8 cellular contexts compared by ENCODE assay signal in genomic region chr17:57832711-57833596, GRCh38. TPM values are rescaled to one million over a fixed set of nuclear protein-coding genes. Genes with fewer than 3 reads are reported as not detected.
DNase-seq lines count a peak whose midpoint lies in the region; ATAC-seq and TF ChIP-seq lines count a peak whose summit lies in the region.

No MANE protein-coding gene starts in this region.

- CTCF ChIA-PET in HEK293 (lab: Yijun Ruan, JAX) = interaction anchor here (0.6 to 5.6 kb wide), 73 partner anchors 9 to 1197 kb away, joined by 3 to 77 read pairs (median 5); partner anchors contain the start of genes CCDC182 and MRPS23

- H3K9ac ChIP-seq in BLaER1 treated with 17β-estradiol and CSF1 and Interleukin-3, amounts not matched to agents 10 nM and 100 nM = peak overlapping the region; percentile 43 to 84 (median 77); a peak in 21 of 22 replicates
- H3K9ac ChIP-seq in duodenal mucosa (ENCODE audit: low read depth in 1 of 2, low read length in 2 of 2) (peak overlapping the region; percentile 41 to 49), liver (ENCODE audit: low read depth in 1 of 2, low read length in 2 of 2) (peak overlapping the region in 1 of 2 donors; percentile 46)

- POLR2A ChIA-PET in HEK293 (lab: Yijun Ruan, JAX) = interaction anchor here (1.0 kb wide), 1 partner anchor 16 kb away, joined by 5 read pairs; the partner anchor contains the start of gene MRPS23

- 14% methylated on average over 21 of the region's 21 CpGs for WGBS in liver

- peaks cover 17 to 53% (median 44%) of the 10 kb centered on the region in 10 experiments for H3K4me1 ChIP-seq in BLaER1 treated with 17β-estradiol and CSF1 and Interleukin-3, amounts not matched to agents 10 nM and 100 nM
- H3K4me1 ChIP-seq in HEK293 (ENCODE audit: control insufficient read depth, insufficient read depth, low read length) = no peaks in the 10 kb centered on the region; the same call in 1 of the 2 replicates
- peaks cover 9 to 10% of the 10 kb centered on the region in 2 donors for H3K4me1 ChIP-seq in duodenal mucosa (ENCODE audit: control insufficient read depth in 1 of 2, insufficient read depth in 2 of 2, low read length in 2 of 2)
- H3K4me1 ChIP-seq in liver (ENCODE audit: control insufficient read depth in 4 of 4, insufficient read depth in 4 of 4, low read length in 3 of 4) = peaks cover 2 to 12% (median 11%) of the 10 kb centered on the region in 4 donors

- DNase-seq in NCI-H524 (lab: John Stamatoyannopoulos, UW) = peak; percentile 69 to 83
- DNase-seq in activated CD4-positive, alpha-beta T cell treated with anti-CD3 and anti-CD28 coated beads, Interleukin-2, amount 50 U/mL, for 1 hour = peak; percentile 68
- peak; percentile 68 to 73 for DNase-seq in stimulated activated CD4-positive, alpha-beta T cell treated with anti-CD3 and anti-CD28 coated beads, Interleukin-2, amount 100 ng/mL, for 48 hours

- peak; percentile 86 to 91 for TF ChIP-seq RAD21 in liver (IDR thresholded peaks at IDR 0.05)

- peak overlapping the region; percentile 68 to 93 (median 86) for H3K4me2 ChIP-seq in BLaER1 treated with 17β-estradiol and CSF1 and Interleukin-3, amounts not matched to agents 10 nM and 100 nM

- no peak for ATAC-seq in GM19035 (IDR thresholded peaks at IDR 0.05; ENCODE audit: unreplicated experiment)

- no peaks in the 10 kb centered on the region for H3K9me3 ChIP-seq in BLaER1 treated with 17β-estradiol and CSF1 and Interleukin-3, amounts not matched to agents 10 nM and 100 nM (replicated peaks in 1 of 11)
- H3K9me3 ChIP-seq in HEK293 (ENCODE audit: control insufficient read depth, insufficient read depth, low read depth, low read length) (no peaks in the 10 kb centered on the region), duodenal mucosa (ENCODE audit: control insufficient read depth in 1 of 2, low read length in 2 of 2) (no peaks in the 10 kb centered on the region), liver (ENCODE audit: control insufficient read depth in 4 of 4, low read length in 3 of 4) (no peaks in the 10 kb centered on the region)

- peak overlapping the region; percentile 42 to 64 (median 51); a peak in 17 of 20 replicates for H3K4me3 ChIP-seq in BLaER1 treated with 17β-estradiol and CSF1 and Interleukin-3, amounts not matched to agents 10 nM and 100 nM
- H3K4me3 ChIP-seq in HEK293 (ENCODE audit: low read depth, low read length) (no peak overlapping the region), duodenal mucosa (ENCODE audit: low read depth in 1 of 2, low read length in 2 of 2) (peak overlapping the region; percentile 69 to 70), liver (ENCODE audit: low read depth in 1 of 3, low read length in 3 of 3) (peak overlapping the region; percentile 38 to 82 (median 65))

- H3K27me3 ChIP-seq in BLaER1 treated with 17β-estradiol and CSF1 and Interleukin-3, amounts not matched to agents 10 nM and 100 nM = no peaks in the 10 kb centered on the region
- H3K27me3 ChIP-seq in duodenal mucosa (ENCODE audit: control insufficient read depth in 1 of 2, insufficient read depth in 2 of 2, low read length in 2 of 2) (no peaks in the 10 kb centered on the region), liver (ENCODE audit: control insufficient read depth in 4 of 4, insufficient read depth in 4 of 4, low read length in 3 of 4) (no peaks in the 10 kb centered on the region)

- H4K20me1 ChIP-seq in BLaER1 treated with 17β-estradiol and CSF1 and Interleukin-3, amounts not matched to agents 10 nM and 100 nM = peaks cover 0 to 7% (median 0%) of the 10 kb centered on the region in 11 experiments; a peak in 3 of 22 replicates

- peak overlapping the region in 9 of 11 experiments; percentile 64 to 93 (median 86); a peak in 20 of 22 replicates for H3K27ac ChIP-seq in BLaER1 treated with 17β-estradiol and CSF1 and Interleukin-3, amounts not matched to agents 10 nM and 100 nM
- peak overlapping the region; percentile 4; the same call in 1 of the 2 replicates for H3K27ac ChIP-seq in HEK293 (ENCODE audit: extremely low read depth, low read depth, low read length)
- peak overlapping the region; percentile 30 for H3K27ac ChIP-seq in duodenal mucosa (ENCODE audit: low read depth, low read length)
- peak overlapping the region in 1 of 2 donors; percentile 57 for H3K27ac ChIP-seq in liver (ENCODE audit: low read depth in 1 of 2, low read length in 2 of 2)

- peak; percentile 92 for TF ChIP-seq CTCF in HEK293 (tag by site-specific recombination; IDR thresholded peaks at IDR 0.05)
- TF ChIP-seq CTCF in liver (IDR thresholded peaks at IDR 0.05; ENCODE audit: low read depth, low read length, missing input control) = peak; percentile 87

- H3K36me3 ChIP-seq in BLaER1 treated with 17β-estradiol and CSF1 and Interleukin-3, amounts not matched to agents 10 nM and 100 nM = peaks cover 11 to 19% (median 13%) of the 10 kb centered on the region in 11 experiments; a peak in 20 of 22 replicates
- peaks cover 7 to 10% of the 10 kb centered on the region in 2 experiments; a peak in 2 of 3 replicates for H3K36me3 ChIP-seq in HEK293 (ENCODE audit: control insufficient read depth in 2 of 2, insufficient read depth in 1 of 2, low read length in 2 of 2)
- peaks cover 3 to 5% of the 10 kb centered on the region in 2 donors for H3K36me3 ChIP-seq in duodenal mucosa (ENCODE audit: control insufficient read depth in 1 of 2, insufficient read depth in 2 of 2, low read length in 2 of 2)
- no peaks in the 10 kb centered on the region for H3K36me3 ChIP-seq in liver (ENCODE audit: control insufficient read depth in 4 of 4, insufficient read depth in 3 of 4, low read depth in 1 of 4, low read length in 3 of 4)

TF ChIP-seq in HEK293, 187 proteins besides CTCF, POLR2A, EP300 and RAD21 (continues in another document):
- TF ChIP-seq PBX3 (CRISPR knock-in tag; IDR thresholded peaks at IDR 0.05) (no peak), ZNF473 (tag by site-specific recombination; IDR thresholded peaks at IDR 0.05) (no peak), BCL11A (tag by site-specific recombination; IDR thresholded peaks at IDR 0.05; ENCODE audit: low read depth) (no peak), ZNF670 (tag by site-specific recombination; IDR thresholded peaks at IDR 0.05; ENCODE audit: low read depth) (no peak), KLF17 (tag by site-specific recombination; IDR thresholded peaks at IDR 0.05) (no peak), SP3 (tag by site-specific recombination; IDR thresholded peaks at IDR 0.05) (no peak), ZNF146 (tag by site-specific recombination; IDR thresholded peaks at IDR 0.05) (no peak), ZSCAN16 (tag by site-specific recombination; IDR thresholded peaks at IDR 0.05) (no peak), ZNF76 (tag by site-specific recombination; IDR thresholded peaks at IDR 0.05; ENCODE audit: borderline replicate concordance, low read depth) (no peak), ZNF140 (tag by site-specific recombination; IDR thresholded peaks at IDR 0.05) (no peak)

TF ChIP-seq in liver, 16 proteins besides CTCF, POLR2A, EP300 and RAD21:
- TF ChIP-seq SP1 (IDR thresholded peaks at IDR 0.05) (no peak), HNF4A (conservative IDR thresholded peaks at IDR 0.05) (peak in 1 of 2 donors; percentile 29), GABPA (IDR thresholded peaks at IDR 0.05 in 1 of 2, conservative IDR thresholded peaks at IDR 0.05 in 1 of 2) (no peak), TAF1 (conservative IDR thresholded peaks at IDR 0.05) (no peak), RXRA (IDR thresholded peaks at IDR 0.05) (peak in 1 of 2 donors; percentile 5)
- TF ChIP-seq, protein P1, sequence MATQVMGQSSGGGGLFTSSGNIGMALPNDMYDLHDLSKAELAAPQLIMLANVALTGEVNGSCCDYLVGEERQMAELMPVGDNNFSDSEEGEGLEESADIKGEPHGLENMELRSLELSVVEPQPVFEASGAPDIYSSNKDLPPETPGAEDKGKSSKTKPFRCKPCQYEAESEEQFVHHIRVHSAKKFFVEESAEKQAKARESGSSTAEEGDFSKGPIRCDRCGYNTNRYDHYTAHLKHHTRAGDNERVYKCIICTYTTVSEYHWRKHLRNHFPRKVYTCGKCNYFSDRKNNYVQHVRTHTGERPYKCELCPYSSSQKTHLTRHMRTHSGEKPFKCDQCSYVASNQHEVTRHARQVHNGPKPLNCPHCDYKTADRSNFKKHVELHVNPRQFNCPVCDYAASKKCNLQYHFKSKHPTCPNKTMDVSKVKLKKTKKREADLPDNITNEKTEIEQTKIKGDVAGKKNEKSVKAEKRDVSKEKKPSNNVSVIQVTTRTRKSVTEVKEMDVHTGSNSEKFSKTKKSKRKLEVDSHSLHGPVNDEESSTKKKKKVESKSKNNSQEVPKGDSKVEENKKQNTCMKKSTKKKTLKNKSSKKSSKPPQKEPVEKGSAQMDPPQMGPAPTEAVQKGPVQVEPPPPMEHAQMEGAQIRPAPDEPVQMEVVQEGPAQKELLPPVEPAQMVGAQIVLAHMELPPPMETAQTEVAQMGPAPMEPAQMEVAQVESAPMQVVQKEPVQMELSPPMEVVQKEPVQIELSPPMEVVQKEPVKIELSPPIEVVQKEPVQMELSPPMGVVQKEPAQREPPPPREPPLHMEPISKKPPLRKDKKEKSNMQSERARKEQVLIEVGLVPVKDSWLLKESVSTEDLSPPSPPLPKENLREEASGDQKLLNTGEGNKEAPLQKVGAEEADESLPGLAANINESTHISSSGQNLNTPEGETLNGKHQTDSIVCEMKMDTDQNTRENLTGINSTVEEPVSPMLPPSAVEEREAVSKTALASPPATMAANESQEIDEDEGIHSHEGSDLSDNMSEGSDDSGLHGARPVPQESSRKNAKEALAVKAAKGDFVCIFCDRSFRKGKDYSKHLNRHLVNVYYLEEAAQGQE (IDR thresholded peaks at IDR 0.05) = peak; percentile 23

RNA-seq across cellular contexts. Expression of gene MRPS23, which starts 16.9 kb away (rescaled TPM):
- 10 to 100 TPM in 1 of 2 donors, 1 to 10 TPM in 1; 9.8 to 13.7 TPM for total RNA-seq in liver
- polyA plus RNA-seq in liver = 10 to 100 TPM; 20.1 to 24.3 TPM
